Comparison of ENCODE assay signal across 15 cellular contexts in genomic region chr19:53812335-53812734, GRCh38. TPM values are rescaled to one million over a fixed set of nuclear protein-coding genes. Genes with fewer than 3 reads are reported as not detected.
A peak's percentile ranks its signal among the peaks of the same experiment; 100 is the strongest.
DNase-seq lines count a peak whose midpoint lies in the region; ATAC-seq and TF ChIP-seq lines count a peak whose summit lies in the region.
"Had no signal": no experiment of that assay in that cellular context is flagged by ENCODE, and none has a peak within 500 bp of the region (broad histone marks: within the 10 kb centered on the region; RNA-seq: fewer than 3 reads in every experiment).

No MANE protein-coding gene starts in this region.

- TF ChIP-seq POLR2A in prostate gland (IDR thresholded peaks at IDR 0.05), result no peak

- H3K4me1 Mint-ChIP-seq in Calu3 (ENCODE audit: low read depth, unreplicated experiment), result peaks cover 7% of the 10 kb centered on the region
- no peaks in the 10 kb centered on the region for H3K4me1 Mint-ChIP-seq in nephron progenitor cell
- H3K4me1 Mint-ChIP-seq in natural killer cell, result no peaks in the 10 kb centered on the region
- H3K4me1 Mint-ChIP-seq: activated naive CD4-positive, alpha-beta T cell treated with anti-CD3 and anti-CD28 coated beads, Interleukin-2, amount 50 U/mL, for 24 hours; CD8-positive, alpha-beta memory T cell had no signal

- H3K27me3 ChIP-seq in prostate gland (replicated peaks; ENCODE audit: insufficient read depth), result no peaks in the 10 kb centered on the region
- H3K27me3 ChIP-seq: ovary had no signal

- H3K36me3 Mint-ChIP-seq in Calu3 (ENCODE audit: insufficient read depth, unreplicated experiment) (no peaks in the 10 kb centered on the region), nephron progenitor cell (ENCODE audit: low read depth) (no peaks in the 10 kb centered on the region), natural killer cell (no peaks in the 10 kb centered on the region)
- H3K36me3 Mint-ChIP-seq: activated naive CD4-positive, alpha-beta T cell treated with anti-CD3 and anti-CD28 coated beads, Interleukin-2, amount 50 U/mL, for 24 hours; CD8-positive, alpha-beta memory T cell had no signal

- intact Hi-C loops in Calu3 (cut with micrococcal nuclease; ENCODE audit: unreplicated experiment) (no loop called here), prostate gland (cut with DNase I) (no loop called here), natural killer cell (cut with micrococcal nuclease) (no loop called here)

- H3K9me3 ChIP-seq in prostate gland, result no peaks in the 10 kb centered on the region
- H3K9me3 ChIP-seq: ovary had no signal

- CTCF ChIA-PET in Calu3 (lab: Charles Lee), result interaction anchor here (0.7 kb wide), 1 partner anchor 19 kb away, joined by 3 read pairs; no protein-coding TSS in a partner anchor

- no peak overlapping the region for H3K27ac ChIP-seq in prostate gland
- H3K27ac ChIP-seq: ovary had no signal

- 45% methylated on average over 7 of the region's 7 CpGs for WGBS in prostate gland

- in situ Hi-C loops in astrocyte of the cerebellum (cut with HindIII; ENCODE audit: low sequenced_read_pairs), result no loop called here

- peak; percentile 42 for TF ChIP-seq CTCF in Calu3 (IDR thresholded peaks at IDR 0.05; ENCODE audit: unreplicated experiment)
- peak; percentile 29 for TF ChIP-seq CTCF in astrocyte of the cerebellum (IDR thresholded peaks at IDR 0.05; ENCODE audit: low read depth, low read length, missing control alignments)
- peak; percentile 25 for TF ChIP-seq CTCF in nephron progenitor cell (IDR thresholded peaks at IDR 0.05)
- no peak for TF ChIP-seq CTCF in prostate gland (IDR thresholded peaks at IDR 0.05)
- no peak for TF ChIP-seq CTCF in natural killer cell (IDR thresholded peaks at IDR 0.05)

- no peaks in the 10 kb centered on the region for H3K4me1 ChIP-seq in prostate gland (replicated peaks)

- H3K4me3 Mint-ChIP-seq in Calu3 (ENCODE audit: low read depth, unreplicated experiment) (no peak overlapping the region), nephron progenitor cell (no peak overlapping the region), natural killer cell (no peak overlapping the region)
- H3K4me3 Mint-ChIP-seq: activated naive CD4-positive, alpha-beta T cell treated with anti-CD3 and anti-CD28 coated beads, Interleukin-2, amount 50 U/mL, for 24 hours; CD8-positive, alpha-beta memory T cell had no signal

- H3K36me3 ChIP-seq in prostate gland, result no peaks in the 10 kb centered on the region
- H3K36me3 ChIP-seq: ovary had no signal

- no peaks in the 10 kb centered on the region for H3K27me3 Mint-ChIP-seq in Calu3 (ENCODE audit: unreplicated experiment)
- peaks cover 16% of the 10 kb centered on the region for H3K27me3 Mint-ChIP-seq in nephron progenitor cell (ENCODE audit: low read depth, poor library complexity)
- no peaks in the 10 kb centered on the region for H3K27me3 Mint-ChIP-seq in natural killer cell (ENCODE audit: low read depth in 2 of 2)
- H3K27me3 Mint-ChIP-seq: activated naive CD4-positive, alpha-beta T cell treated with anti-CD3 and anti-CD28 coated beads, Interleukin-2, amount 50 U/mL, for 24 hours; CD8-positive, alpha-beta memory T cell had no signal

- H3K27ac Mint-ChIP-seq in Calu3 (ENCODE audit: unreplicated experiment) (no peak overlapping the region), nephron progenitor cell (no peak overlapping the region), natural killer cell (no peak overlapping the region)
- H3K27ac Mint-ChIP-seq: activated naive CD4-positive, alpha-beta T cell treated with anti-CD3 and anti-CD28 coated beads, Interleukin-2, amount 50 U/mL, for 24 hours; CD8-positive, alpha-beta memory T cell had no signal

- H3K9me3 Mint-ChIP-seq in Calu3 (ENCODE audit: low read depth, unreplicated experiment) (no peaks in the 10 kb centered on the region), nephron progenitor cell (no peaks in the 10 kb centered on the region), natural killer cell (no peaks in the 10 kb centered on the region)
- H3K9me3 Mint-ChIP-seq: activated naive CD4-positive, alpha-beta T cell treated with anti-CD3 and anti-CD28 coated beads, Interleukin-2, amount 50 U/mL, for 24 hours had no signal

- no TSS peak for BruUV-seq in Calu3 (replicated peaks; lab: Mats Ljungman, UMichigan)

- DNase-seq in Calu3 (no peak), Kasumi-1 (lab: John Stamatoyannopoulos, UW) (peak; percentile 41 to 58), astrocyte of the cerebellum (ENCODE audit: low read depth) (no peak), nephron progenitor cell (no peak), prostate gland (ENCODE audit: low spot score) (no peak), natural killer cell (no peak), NCI-H128 (lab: John Stamatoyannopoulos, UW; ENCODE audit: unreplicated experiment) (no peak)
- DNase-seq: activated CD4-positive, alpha-beta T cell treated with anti-CD3 and anti-CD28 coated beads for 4 hours; CD8-positive, alpha-beta memory T cell; islet precursor cell; midbrain; NCI-H1105 treated with DMSO at 0.1 percent for 48 hours; ovary had no signal

- no peak overlapping the region for H3K4me3 ChIP-seq in astrocyte of the cerebellum (ENCODE audit: low read depth, low read length)
- H3K4me3 ChIP-seq in prostate gland, result no peak overlapping the region
- H3K4me3 ChIP-seq: ovary had no signal

- ATAC-seq in natural killer cell, result no peak

RNA-seq across cellular contexts. Expression of gene NLRP12, which starts 11.8 kb away (rescaled TPM):
- total RNA-seq in Calu3 (2022) (0.15 TPM in 1 of 2 replicates, not detected in the other), prostate gland (under 1 TPM in 1 of 2 donors, not detected in 1; 0.97 TPM), natural killer cell (10 to 100 TPM in 1 of 3 donors, under 1 TPM in 2; 0.35 to 13.6 (median 0.84) TPM)
- total RNA-seq: bronchial epithelial cell; CD8-positive, alpha-beta memory T cell had no signal

RNA-seq across cellular contexts. Expression of gene MYADM, which starts 55.3 kb away (rescaled TPM):
- total RNA-seq in Calu3 (2022) (366 and 464 TPM in 2 replicates), prostate gland (10 to 100 TPM; 56.4 to 96.3 TPM), natural killer cell (100 to 1,000 TPM; 219 to 658 (median 296) TPM)

Comparison
In these comparisons a context has a peak if more than half of its experiments do, and no peak if none do; other contexts are left out.
1. DNase-seq: peak in Kasumi-1 (2 of 2); none in Calu3 (single experiment), astrocyte of the cerebellum (single experiment), nephron progenitor cell (single experiment), prostate gland (single experiment), natural killer cell (single experiment) and NCI-H128 (single experiment).
2. CTCF ChIP-seq: peak in Calu3 (single experiment), astrocyte of the cerebellum (single experiment) and nephron progenitor cell (single experiment); none in prostate gland (0 of 4) and natural killer cell (single experiment).